In the genomic region with DNA sequence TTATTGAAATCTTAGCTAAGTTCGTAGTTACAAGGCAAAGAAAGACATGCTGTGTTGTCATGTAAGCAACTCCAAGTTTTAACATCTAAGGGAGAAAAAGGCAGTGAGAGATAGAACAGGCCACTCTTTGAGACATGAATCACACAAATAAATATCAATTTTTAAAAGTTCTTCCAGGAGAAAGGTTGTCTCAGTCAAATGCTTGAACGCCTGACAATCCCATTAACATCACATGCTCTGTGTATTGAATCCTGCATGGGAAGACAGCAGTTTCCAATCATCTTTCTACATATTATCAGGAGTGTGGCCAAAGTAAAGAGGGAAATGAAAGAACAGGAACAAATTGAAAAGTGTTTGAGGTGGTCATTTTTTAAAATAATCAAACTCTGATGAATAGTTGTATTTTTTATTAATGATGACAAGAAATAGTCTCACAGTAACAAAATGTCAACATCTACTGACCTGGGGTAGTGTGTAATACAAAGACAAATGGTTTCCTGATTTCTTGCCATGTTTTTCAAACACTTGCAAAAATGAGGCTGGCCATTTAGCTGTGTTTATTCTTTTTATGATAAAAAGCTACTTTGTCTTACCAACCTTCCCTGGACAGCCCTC, we compare ENCODE assay signal across 29 cellular contexts. TPM values are rescaled to one million over a fixed set of nuclear protein-coding genes. Genes with fewer than 3 reads are reported as not detected.
A peak's percentile ranks its signal among the peaks of the same experiment; 100 is the strongest.
DNase-seq lines count a peak whose midpoint lies in the region; ATAC-seq, FAIRE-seq and TF ChIP-seq lines count a peak whose summit lies in the region.
"Had no signal": no experiment of that assay in that cellular context is flagged by ENCODE, and none has a peak within 500 bp of the region (broad histone marks: within the 10 kb centered on the region; RNA-seq: fewer than 3 reads in every experiment).

No MANE protein-coding gene starts in this region.

- H3K9me3 ChIP-seq in liver (ENCODE audit: control insufficient read depth in 4 of 4, low read length in 3 of 4) (no peaks in the 10 kb centered on the region), right lobe of liver (no peaks in the 10 kb centered on the region), iPS-18a (ENCODE audit: control insufficient read depth, low read depth, low read length) (no peaks in the 10 kb centered on the region), sigmoid colon (no peaks in the 10 kb centered on the region), aorta (ENCODE audit: control insufficient read depth, low read length) (no peaks in the 10 kb centered on the region)
- H3K9me3 ChIP-seq: A549, breast epithelium, psoas muscle had no signal

- FAIRE-seq in frontal cortex (lab: Jason Lieb, UNC), result no peak
- FAIRE-seq: A549, RCC 7860 had no signal

- TF ChIP-seq POLR2A in right lobe of liver (IDR thresholded peaks at IDR 0.05), result no peak
- no peak for TF ChIP-seq POLR2A in sigmoid colon (IDR thresholded peaks at IDR 0.05)

- H3K4me1 ChIP-seq in liver (ENCODE audit: control insufficient read depth in 4 of 4, insufficient read depth in 4 of 4, low read length in 3 of 4) (peaks cover 0 to 2% (median under 1%) of the 10 kb centered on the region in 4 donors), right lobe of liver (peaks cover 0 to 5% (median under 1%) of the 10 kb centered on the region in 4 donors), iPS-18a (ENCODE audit: control insufficient read depth, low read depth, low read length) (peaks cover 13% of the 10 kb centered on the region), sigmoid colon (no peaks in the 10 kb centered on the region), aorta (ENCODE audit: control insufficient read depth in 1 of 2, insufficient read depth in 2 of 2, low read length in 2 of 2) (peaks cover 0 to 5% of the 10 kb centered on the region in 2 donors)
- H3K4me1 ChIP-seq: A549, breast epithelium, psoas muscle had no signal

- no peak for TF ChIP-seq RAD21 in liver (IDR thresholded peaks at IDR 0.05)

- no peaks in the 10 kb centered on the region for H3K27me3 ChIP-seq in liver (ENCODE audit: control insufficient read depth in 4 of 4, insufficient read depth in 4 of 4, low read length in 3 of 4)
- H3K27me3 ChIP-seq in right lobe of liver, result no peaks in the 10 kb centered on the region
- no peaks in the 10 kb centered on the region for H3K27me3 ChIP-seq in iPS-18a (ENCODE audit: control insufficient read depth, insufficient read depth, low read length)
- no peaks in the 10 kb centered on the region for H3K27me3 ChIP-seq in sigmoid colon
- H3K27me3 ChIP-seq in aorta (ENCODE audit: control insufficient read depth in 1 of 2, insufficient read depth in 2 of 2, low read length in 1 of 2), result no peaks in the 10 kb centered on the region
- H3K27me3 ChIP-seq: breast epithelium had no signal

- H3K36me3 ChIP-seq in liver (ENCODE audit: control insufficient read depth in 4 of 4, insufficient read depth in 3 of 4, low read depth in 1 of 4, low read length in 3 of 4) (no peaks in the 10 kb centered on the region), right lobe of liver (no peaks in the 10 kb centered on the region), iPS-18a (ENCODE audit: control insufficient read depth, low read depth, low read length) (no peaks in the 10 kb centered on the region), sigmoid colon (no peaks in the 10 kb centered on the region), aorta (ENCODE audit: control insufficient read depth in 1 of 2, insufficient read depth in 2 of 2, low read length in 1 of 2) (no peaks in the 10 kb centered on the region)
- H3K36me3 ChIP-seq: breast epithelium, WERI-Rb-1 had no signal

- H3K27ac ChIP-seq in liver (ENCODE audit: low read depth in 1 of 2, low read length in 2 of 2) (no peak overlapping the region), right lobe of liver (no peak overlapping the region), iPS-18a (ENCODE audit: low read length) (no peak overlapping the region), sigmoid colon (peak overlapping the region; percentile 1 to 49 (median 33)), aorta (ENCODE audit: low read depth in 1 of 2, low read length in 2 of 2) (no peak overlapping the region)
- H3K27ac ChIP-seq: A549, GM23248, psoas muscle, SK-N-MC, WERI-Rb-1 had no signal

- DNase-seq in right lobe of liver (no peak), sigmoid colon (no peak), aorta (no peak), frontal cortex (ENCODE audit: low spot score in 2 of 2) (no peak), activated gamma-delta T cell treated with Interleukin-2 at 50 U/mL for 16 hours (no peak)
- DNase-seq: activated CD4-positive, alpha-beta T cell treated with anti-CD3 and anti-CD28 coated beads, Interleukin-2, amount 50 U/mL, for 1 hour; activated naive CD8-positive, alpha-beta T cell treated with anti-CD3 and anti-CD28 coated beads, Interleukin-2, amount 50 U/mL, for 24 hours; cortex of kidney; foreskin melanocyte; GM23248; Kasumi-1; left cardiac atrium; NCI-H1694; NCI-H2171; NCI-H524 treated with DMSO at 0.1 percent for 48 hours; psoas muscle; stimulated activated CD4-positive, alpha-beta T cell treated with anti-CD3 and anti-CD28 coated beads, Interleukin-2, amount 100 ng/mL, for 48 hours; stimulated activated naive CD4-positive, alpha-beta T cell treated with Interleukin-2 at 50 U/mL for 16 hours; WERI-Rb-1 had no signal

- TF ChIP-seq EP300 in sigmoid colon (IDR thresholded peaks at IDR 0.05), result no peak

- TF ChIP-seq CTCF in liver (IDR thresholded peaks at IDR 0.05; ENCODE audit: low read depth, low read length, missing input control) (no peak), right lobe of liver (IDR thresholded peaks at IDR 0.05) (no peak), sigmoid colon (IDR thresholded peaks at IDR 0.05) (no peak)

- WGBS in liver, result 81% methylated on average over 2 of the region's 2 CpGs
- WGBS in right lobe of liver (ENCODE audit: insufficient coverage, low coverage, low lambda C conversion rate, missing lambda C conversion rate), result 48% methylated on average over 2 of the region's 2 CpGs
- WGBS in sigmoid colon, 2 donors, result 65 to 79% methylated on average over 2 of the region's 2 CpGs
- 74% methylated on average over 2 of the region's 2 CpGs for WGBS in aorta, 2 donors

- intact Hi-C loops in right lobe of liver (cut with DNase I) (no loop called here), sigmoid colon (cut with DNase I) (no loop called here), aorta (cut with DNase I) (no loop called here)

- ATAC-seq in right lobe of liver (no peak), aorta (ENCODE audit: low FRiP score) (peak; percentile 67), GM21360 (IDR thresholded peaks at IDR 0.05; ENCODE audit: unreplicated experiment) (no peak)
- ATAC-seq: A549; activated naive CD8-positive, alpha-beta T cell treated with anti-CD3 and anti-CD28 coated beads, Interleukin-2, amount 50 U/mL, for 24 hours; activated T-helper 17 cell treated with anti-CD3 and anti-CD28 coated beads, Interleukin-2, amount 50 U/mL, for 72 hours; psoas muscle had no signal

- no peak overlapping the region for H3K4me3 ChIP-seq in liver (ENCODE audit: low read depth in 1 of 3, low read length in 3 of 3)
- H3K4me3 ChIP-seq in right lobe of liver, result no peak overlapping the region
- H3K4me3 ChIP-seq in iPS-18a (ENCODE audit: low read length), result peak overlapping the region; percentile 25
- no peak overlapping the region for H3K4me3 ChIP-seq in sigmoid colon
- no peak overlapping the region for H3K4me3 ChIP-seq in aorta (ENCODE audit: low read length in 2 of 2)
- H3K4me3 ChIP-seq: A549, breast epithelium, GM23248, psoas muscle, SK-N-MC had no signal

- no peak overlapping the region for H3K9ac ChIP-seq in liver (ENCODE audit: low read depth in 1 of 2, low read length in 2 of 2)
- H3K9ac ChIP-seq in iPS-18a (ENCODE audit: low read length), result no peak overlapping the region
- H3K9ac ChIP-seq: GM23248 had no signal

TF ChIP-seq in liver, 16 proteins besides CTCF, POLR2A, EP300 and RAD21:
- TF ChIP-seq, protein P1, sequence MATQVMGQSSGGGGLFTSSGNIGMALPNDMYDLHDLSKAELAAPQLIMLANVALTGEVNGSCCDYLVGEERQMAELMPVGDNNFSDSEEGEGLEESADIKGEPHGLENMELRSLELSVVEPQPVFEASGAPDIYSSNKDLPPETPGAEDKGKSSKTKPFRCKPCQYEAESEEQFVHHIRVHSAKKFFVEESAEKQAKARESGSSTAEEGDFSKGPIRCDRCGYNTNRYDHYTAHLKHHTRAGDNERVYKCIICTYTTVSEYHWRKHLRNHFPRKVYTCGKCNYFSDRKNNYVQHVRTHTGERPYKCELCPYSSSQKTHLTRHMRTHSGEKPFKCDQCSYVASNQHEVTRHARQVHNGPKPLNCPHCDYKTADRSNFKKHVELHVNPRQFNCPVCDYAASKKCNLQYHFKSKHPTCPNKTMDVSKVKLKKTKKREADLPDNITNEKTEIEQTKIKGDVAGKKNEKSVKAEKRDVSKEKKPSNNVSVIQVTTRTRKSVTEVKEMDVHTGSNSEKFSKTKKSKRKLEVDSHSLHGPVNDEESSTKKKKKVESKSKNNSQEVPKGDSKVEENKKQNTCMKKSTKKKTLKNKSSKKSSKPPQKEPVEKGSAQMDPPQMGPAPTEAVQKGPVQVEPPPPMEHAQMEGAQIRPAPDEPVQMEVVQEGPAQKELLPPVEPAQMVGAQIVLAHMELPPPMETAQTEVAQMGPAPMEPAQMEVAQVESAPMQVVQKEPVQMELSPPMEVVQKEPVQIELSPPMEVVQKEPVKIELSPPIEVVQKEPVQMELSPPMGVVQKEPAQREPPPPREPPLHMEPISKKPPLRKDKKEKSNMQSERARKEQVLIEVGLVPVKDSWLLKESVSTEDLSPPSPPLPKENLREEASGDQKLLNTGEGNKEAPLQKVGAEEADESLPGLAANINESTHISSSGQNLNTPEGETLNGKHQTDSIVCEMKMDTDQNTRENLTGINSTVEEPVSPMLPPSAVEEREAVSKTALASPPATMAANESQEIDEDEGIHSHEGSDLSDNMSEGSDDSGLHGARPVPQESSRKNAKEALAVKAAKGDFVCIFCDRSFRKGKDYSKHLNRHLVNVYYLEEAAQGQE (IDR thresholded peaks at IDR 0.05), result no peak
- TF ChIP-seq NR2F2 (IDR thresholded peaks at IDR 0.05) (peak; percentile 3), FOXA2 (IDR thresholded peaks at IDR 0.05) (no peak)

RNA-seq across cellular contexts. Expression of gene C6, which starts 6.4 kb away (rescaled TPM):
- 100 to 1,000 TPM; 125 to 916 TPM for total RNA-seq in liver
- polyA plus RNA-seq in liver, result 100 to 1,000 TPM; 257 to 281 TPM
- total RNA-seq in right lobe of liver, result 100 to 1,000 TPM; 284 to 753 (median 402) TPM
- 1 to 10 TPM in 3 of 4 donors, under 1 TPM in 1; 0.41 to 5.3 (median 3.5) TPM for total RNA-seq in sigmoid colon
- 1 to 10 TPM in 2 of 3 donors, under 1 TPM in 1; 0.52 to 2.4 (median 1.8) TPM for polyA plus RNA-seq in sigmoid colon
- 1 to 10 TPM; 1.7 to 3.0 TPM for total RNA-seq in aorta
- polyA plus RNA-seq in aorta, result under 1 TPM in 1 of 2 donors, not detected in 1; 0.20 TPM
- 0.41 TPM for total RNA-seq in frontal cortex
- total RNA-seq: activated T-helper 17 cell treated with anti-CD3 and anti-CD28 coated beads, Interleukin-2, amount 50 U/mL, for 72 hours; GM23248; mononuclear cell had no signal
- polyA plus RNA-seq: A549, BJ, GM23248 had no signal

Comparison
In these comparisons a context has a peak if more than half of its experiments do, and no peak if none do; other contexts are left out.
1. H3K27ac ChIP-seq: peak in sigmoid colon (4 of 4); none in liver (0 of 2), right lobe of liver (0 of 3), iPS-18a (single experiment) and aorta (0 of 2).
2. RNA of gene C6, which starts 6.4 kb away (total RNA-seq): 125 to 916 TPM in liver and 284 to 753 TPM in right lobe of liver; 0.41 to 5.3 TPM in sigmoid colon, 1.7 to 3.0 TPM in aorta and 0.41 TPM in frontal cortex (single experiment); every median in the first group is over 10 times any median in the second.